In the genomic region with DNA sequence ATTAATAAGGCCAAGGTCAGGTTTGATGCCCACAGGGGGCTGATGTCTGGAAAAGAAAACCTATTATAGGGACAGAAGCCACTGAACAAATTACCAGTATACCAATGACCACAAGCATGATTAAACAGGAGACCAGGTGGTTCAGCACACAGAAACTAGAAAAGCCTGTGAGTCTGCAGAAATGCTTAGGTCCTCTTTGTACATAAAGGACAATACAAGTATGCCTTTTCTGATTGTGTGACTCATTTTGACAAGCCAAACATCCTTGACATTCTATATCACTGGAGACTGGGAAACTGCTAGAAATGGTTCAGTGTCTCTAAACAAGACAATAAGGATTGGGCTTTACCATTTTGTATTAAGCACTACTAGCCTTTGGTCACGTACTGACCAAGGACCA, we compare ENCODE assay signal across 1 cellular context.
TF ChIP-seq lines count a peak whose summit lies in the region.

No MANE protein-coding gene starts in this region.

TF ChIP-seq in SK-N-SH treated with all-trans-retinoic acid at 6 μM for 48 hours, 23 proteins besides CTCF, POLR2A, EP300 and RAD21 (continued from another document):
- TF ChIP-seq ZNF565 (CRISPR knock-in tag; conservative IDR thresholded peaks at IDR 0.05; ENCODE audit: low read depth) (no peak), ZNF8 (CRISPR knock-in tag; IDR thresholded peaks at IDR 0.05) (no peak), OSR1 (CRISPR knock-in tag; IDR thresholded peaks at IDR 0.05) (no peak), ESRRG (CRISPR knock-in tag; IDR thresholded peaks at IDR 0.05) (no peak), BACH2 (CRISPR knock-in tag; IDR thresholded peaks at IDR 0.05; ENCODE audit: borderline replicate concordance) (no peak), PPARA (CRISPR knock-in tag; IDR thresholded peaks at IDR 0.05; ENCODE audit: borderline replicate concordance) (no peak), ISL1 (CRISPR knock-in tag; IDR thresholded peaks at IDR 0.05) (no peak), ZC3H10 (CRISPR knock-in tag; IDR thresholded peaks at IDR 0.05) (no peak), ZFP3 (CRISPR knock-in tag; IDR thresholded peaks at IDR 0.05) (no peak)
- TF ChIP-seq, protein P1, sequence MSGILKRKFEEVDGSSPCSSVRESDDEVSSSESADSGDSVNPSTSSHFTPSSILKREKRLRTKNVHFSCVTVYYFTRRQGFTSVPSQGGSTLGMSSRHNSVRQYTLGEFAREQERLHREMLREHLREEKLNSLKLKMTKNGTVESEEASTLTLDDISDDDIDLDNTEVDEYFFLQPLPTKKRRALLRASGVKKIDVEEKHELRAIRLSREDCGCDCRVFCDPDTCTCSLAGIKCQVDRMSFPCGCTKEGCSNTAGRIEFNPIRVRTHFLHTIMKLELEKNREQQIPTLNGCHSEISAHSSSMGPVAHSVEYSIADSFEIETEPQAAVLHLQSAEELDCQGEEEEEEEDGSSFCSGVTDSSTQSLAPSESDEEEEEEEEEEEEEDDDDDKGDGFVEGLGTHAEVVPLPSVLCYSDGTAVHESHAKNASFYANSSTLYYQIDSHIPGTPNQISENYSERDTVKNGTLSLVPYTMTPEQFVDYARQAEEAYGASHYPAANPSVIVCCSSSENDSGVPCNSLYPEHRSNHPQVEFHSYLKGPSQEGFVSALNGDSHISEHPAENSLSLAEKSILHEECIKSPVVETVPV (CRISPR knock-in tag; IDR thresholded peaks at IDR 0.05): no peak
- TF ChIP-seq, protein P2, sequence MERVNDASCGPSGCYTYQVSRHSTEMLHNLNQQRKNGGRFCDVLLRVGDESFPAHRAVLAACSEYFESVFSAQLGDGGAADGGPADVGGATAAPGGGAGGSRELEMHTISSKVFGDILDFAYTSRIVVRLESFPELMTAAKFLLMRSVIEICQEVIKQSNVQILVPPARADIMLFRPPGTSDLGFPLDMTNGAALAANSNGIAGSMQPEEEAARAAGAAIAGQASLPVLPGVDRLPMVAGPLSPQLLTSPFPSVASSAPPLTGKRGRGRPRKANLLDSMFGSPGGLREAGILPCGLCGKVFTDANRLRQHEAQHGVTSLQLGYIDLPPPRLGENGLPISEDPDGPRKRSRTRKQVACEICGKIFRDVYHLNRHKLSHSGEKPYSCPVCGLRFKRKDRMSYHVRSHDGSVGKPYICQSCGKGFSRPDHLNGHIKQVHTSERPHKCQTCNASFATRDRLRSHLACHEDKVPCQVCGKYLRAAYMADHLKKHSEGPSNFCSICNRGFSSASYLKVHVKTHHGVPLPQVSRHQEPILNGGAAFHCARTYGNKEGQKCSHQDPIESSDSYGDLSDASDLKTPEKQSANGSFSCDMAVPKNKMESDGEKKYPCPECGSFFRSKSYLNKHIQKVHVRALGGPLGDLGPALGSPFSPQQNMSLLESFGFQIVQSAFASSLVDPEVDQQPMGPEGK (CRISPR knock-in tag; IDR thresholded peaks at IDR 0.05; ENCODE audit: borderline replicate concordance): no peak
